9 cellular contexts compared by ENCODE assay signal in genomic region chr5:181224390-181225234, GRCh38. TPM values are rescaled to one million over a fixed set of nuclear protein-coding genes. Genes with fewer than 3 reads are reported as not detected.
DNase-seq lines count a peak whose midpoint lies in the region; ATAC-seq, FAIRE-seq and TF ChIP-seq lines count a peak whose summit lies in the region.
"Had no signal": no experiment of that assay in that cellular context is flagged by ENCODE, and none has a peak within 500 bp of the region (broad histone marks: within the 10 kb centered on the region; RNA-seq: fewer than 3 reads in every experiment).

No MANE protein-coding gene starts in this region.

- H3K27me3 ChIP-seq in esophagus muscularis mucosa (no peaks in the 10 kb centered on the region), psoas muscle (ENCODE audit: insufficient read depth in 3 of 3, low read length in 2 of 3) (no peaks in the 10 kb centered on the region)

- H3K4me3 ChIP-seq in esophagus muscularis mucosa (peak overlapping the region; percentile 72 to 83 (median 74)), psoas muscle (peak overlapping the region; percentile 97)

- TF ChIP-seq EP300 in esophagus muscularis mucosa (IDR thresholded peaks at IDR 0.05), result no peak

- FAIRE-seq in GM12891 (lab: Jason Lieb, UNC), result peak; percentile 38
- FAIRE-seq: endometrium had no signal

- no peak for TF ChIP-seq CTCF in esophagus muscularis mucosa (IDR thresholded peaks at IDR 0.05)
- TF ChIP-seq CTCF in psoas muscle (IDR thresholded peaks at IDR 0.05), result no peak

- TF ChIP-seq POLR2A in GM12891 (IDR thresholded peaks at IDR 0.05; ENCODE audit: low read depth, low read length), result peak; percentile 31; the same call in 1 of the 2 replicates
- TF ChIP-seq POLR2A in esophagus muscularis mucosa (IDR thresholded peaks at IDR 0.05; ENCODE audit: low read depth), result no peak

- WGBS in esophagus muscularis mucosa, result 72% methylated on average over 22 of the region's 22 CpGs
- WGBS in psoas muscle, 3 donors, result 66 to 71% (median 69%) methylated on average over 22 of the region's 22 CpGs

- H3K4me1 ChIP-seq in esophagus muscularis mucosa (peaks cover 11 to 34% (median 30%) of the 10 kb centered on the region in 4 donors), psoas muscle (peaks cover 14% of the 10 kb centered on the region)

- H3K4me1 Mint-ChIP-seq in T-helper 17 cell, result peaks cover 50% of the 10 kb centered on the region

- H3K4me3 Mint-ChIP-seq in T-helper 17 cell, result peak overlapping the region; percentile 95

- no peaks in the 10 kb centered on the region for H3K9me3 ChIP-seq in T-helper 17 cell (ENCODE audit: control insufficient read depth, low read length, poor library complexity, severe bottlenecking)
- H3K9me3 ChIP-seq in esophagus muscularis mucosa, result no peaks in the 10 kb centered on the region
- no peaks in the 10 kb centered on the region for H3K9me3 ChIP-seq in psoas muscle

- peak overlapping the region; percentile 99 for H3K27ac Mint-ChIP-seq in T-helper 17 cell

- H3K36me3 Mint-ChIP-seq in T-helper 17 cell (ENCODE audit: low read depth), result peaks cover 6% of the 10 kb centered on the region

- H3K27ac ChIP-seq in esophagus muscularis mucosa (replicated peaks in 1 of 4) (peak overlapping the region in 3 of 4 donors; percentile 92 to 95 (median 93)), psoas muscle (peak overlapping the region; percentile 100)

- H3K27me3 Mint-ChIP-seq in T-helper 17 cell, result peaks cover 11% of the 10 kb centered on the region

- ATAC-seq in T-helper 17 cell (no peak), psoas muscle (no peak), GM19328 (IDR thresholded peaks at IDR 0.05; ENCODE audit: unreplicated experiment) (no peak), HG02588 (IDR thresholded peaks at IDR 0.05; ENCODE audit: unreplicated experiment) (no peak)

- intact Hi-C loops in esophagus muscularis mucosa (cut with DNase I), result loop anchor here (2.0 to 5.0 kb wide), 2 partner anchors 18 to 38 kb away; partner anchors contain the start of genes RACK1 and TRIM52
- intact Hi-C loops in psoas muscle (cut with DNase I), result no loop called here

- H3K36me3 ChIP-seq in esophagus muscularis mucosa (peaks cover 7 to 16% (median 14%) of the 10 kb centered on the region in 4 donors), psoas muscle (ENCODE audit: insufficient read depth in 1 of 2, low read depth in 1 of 2) (peaks cover 0 to 24% of the 10 kb centered on the region in 2 donors)

- DNase-seq in GM12891 (ENCODE audit: insufficient read length, low spot score) (no peak), T-helper 17 cell (peak in 2 of 3 donors; percentile 38 to 45), esophagus muscularis mucosa (ENCODE audit: extremely low spot score) (no peak), psoas muscle (peak in 1 of 2 donors; percentile 67), NCI-H748 (lab: John Stamatoyannopoulos, UW; ENCODE audit: unreplicated experiment) (no peak), inferior parietal cortex (ENCODE audit: extremely low spot score) (no peak)

TF ChIP-seq in GM12891, 5 proteins besides CTCF, POLR2A, EP300 and RAD21:
- TF ChIP-seq POLR2AphosphoS5 (IDR thresholded peaks at IDR 0.05; ENCODE audit: low read depth, low read length) (no peak), SPI1 (IDR thresholded peaks at IDR 0.05; ENCODE audit: low read depth, low read length) (0 out of 2 replicates have a peak, but pooled peaks have one; percentile 0)

RNA-seq across cellular contexts. Expression of gene TRIM41, which starts 1.5 kb away (rescaled TPM):
- 19.7 TPM for polyA plus RNA-seq in GM12891 (2012; ENCODE audit: low read depth, missing spikeins)
- total RNA-seq in T-helper 17 cell (10 to 100 TPM; 23.4 to 29.6 TPM), esophagus muscularis mucosa (10 to 100 TPM in 3 of 4 donors, 1 to 10 TPM in 1; 9.8 to 22.4 (median 18.2) TPM), psoas muscle (10 to 100 TPM; 26.6 to 33.6 (median 31.5) TPM)
- 10 to 100 TPM; 12.5 to 44.0 (median 17.4) TPM for polyA plus RNA-seq in psoas muscle

RNA-seq across cellular contexts. Expression of gene RACK1, which starts 19.1 kb away (rescaled TPM):
- 4,085 TPM for polyA plus RNA-seq in GM12891 (2012; ENCODE audit: low read depth, missing spikeins)
- 1,000 to 10,000 TPM; 2,138 to 2,163 TPM for total RNA-seq in T-helper 17 cell
- 1,000 to 10,000 TPM; 1,252 to 1,898 (median 1,625) TPM for total RNA-seq in esophagus muscularis mucosa
- total RNA-seq in psoas muscle, result 1,000 to 10,000 TPM in 1 of 4 donors, 100 to 1,000 TPM in 3; 832 to 1,110 (median 978) TPM
- polyA plus RNA-seq in psoas muscle, result 1,000 to 10,000 TPM; 1,678 to 3,660 (median 1,849) TPM

RNA-seq across cellular contexts. Expression of gene TRIM7, which starts 19.6 kb away (rescaled TPM):
- 0.19 TPM for polyA plus RNA-seq in GM12891 (2012; ENCODE audit: low read depth, missing spikeins)
- total RNA-seq in T-helper 17 cell (1 to 10 TPM; 2.2 to 3.5 TPM), esophagus muscularis mucosa (1 to 10 TPM; 2.1 to 5.8 (median 3.4) TPM), psoas muscle (10 to 100 TPM; 18.5 to 42.6 (median 32.4) TPM)
- polyA plus RNA-seq in psoas muscle, result 10 to 100 TPM; 10.4 to 37.7 (median 21.2) TPM

RNA-seq across cellular contexts. Expression of gene TRIM52, which starts 36.3 kb away (rescaled TPM):
- polyA plus RNA-seq in GM12891 (2012; ENCODE audit: low read depth, missing spikeins), result 8.0 TPM
- total RNA-seq in T-helper 17 cell, result 10 to 100 TPM; 32.2 to 34.6 TPM
- total RNA-seq in esophagus muscularis mucosa, result 10 to 100 TPM; 10.3 to 21.9 (median 18.4) TPM
- total RNA-seq in psoas muscle, result 1 to 10 TPM; 3.0 to 5.8 (median 5.3) TPM
- 10 to 100 TPM in 1 of 3 donors, 1 to 10 TPM in 2; 1.5 to 17.6 (median 4.8) TPM for polyA plus RNA-seq in psoas muscle

Comparison
In these comparisons a context has a peak if more than half of its experiments do, and no peak if none do; other contexts are left out.
1. DNase-seq: peak in T-helper 17 cell (2 of 3); none in GM12891 (single experiment), esophagus muscularis mucosa (single experiment), NCI-H748 (single experiment) and inferior parietal cortex (single experiment).